In genomic region chr15:64647367-64647766, GRCh38 we compare ENCODE assay signal across 17 cellular contexts.
DNase-seq lines count a peak whose midpoint lies in the region; ATAC-seq, FAIRE-seq and TF ChIP-seq lines count a peak whose summit lies in the region.
"Had no signal": no experiment of that assay in that cellular context is flagged by ENCODE, and none has a peak within 500 bp of the region (broad histone marks: within the 10 kb centered on the region; RNA-seq: fewer than 3 reads in every experiment).

No MANE protein-coding gene starts in this region.

- no TSS peak for BruUV-seq in GM12878 (replicated peaks; lab: Mats Ljungman, UMichigan)
- BruUV-seq in Calu3 (replicated peaks; lab: Mats Ljungman, UMichigan): no TSS peak

- POLR2A ChIA-PET in GM12878 (lab: Charles Lee): interaction anchor here (0.5 to 3.0 kb wide), 4 partner anchors 9 to 221 kb away, joined by 3 to 26 read pairs (median 4); no protein-coding TSS in a partner anchor

- H3K9me3 ChIP-seq in GM12878 (replicated peaks; ENCODE audit: control insufficient read depth, insufficient read depth, low read length) (no peaks in the 10 kb centered on the region; the same call in 2 of the 3 replicates), kidney (ENCODE audit: control insufficient read depth in 1 of 2, low read length in 2 of 2) (no peaks in the 10 kb centered on the region), ovary (no peaks in the 10 kb centered on the region)
- H3K9me3 ChIP-seq: HAP-1 had no signal

- RAD21 ChIA-PET in GM12878 (lab: Charles Lee; ENCODE audit: unreplicated experiment): interaction anchor here (1.1 to 7.8 kb wide), 3 partner anchors 13 to 28 kb away, joined by 3 to 93 read pairs (median 5); no protein-coding TSS in a partner anchor

- 100% methylated on average over 1 of the region's 1 CpG for WGBS in GM12878 (ENCODE audit: insufficient coverage, insufficient replicate concordance, low lambda C conversion rate, missing lambda C conversion rate)
- 94 to 100% (median 98%) methylated on average over 1 of the region's 1 CpG for WGBS in ovary, 3 donors

- H3K4me1 Mint-ChIP-seq in Calu3 (ENCODE audit: low read depth, unreplicated experiment): peaks cover 23% of the 10 kb centered on the region

- no peak for ATAC-seq in GM12878
- ATAC-seq: CD8-positive, alpha-beta T cell had no signal

- no peaks in the 10 kb centered on the region for H4K20me1 ChIP-seq in KMS-11 (ENCODE audit: insufficient read depth)
- H4K20me1 ChIP-seq in GM12878 (ENCODE audit: control insufficient read depth, insufficient read depth): no peaks in the 10 kb centered on the region

- peaks cover 99% of the 10 kb centered on the region for H3K4me1 ChIP-seq in KMS-11 (ENCODE audit: low read depth, poor library complexity, severe bottlenecking)
- peaks cover 25% of the 10 kb centered on the region for H3K4me1 ChIP-seq in GM12878 (ENCODE audit: control insufficient read depth, insufficient read depth, low read length)
- H3K4me1 ChIP-seq in kidney (ENCODE audit: control insufficient read depth in 1 of 2, insufficient read depth in 1 of 2, low read depth in 1 of 2, low read length in 2 of 2): peaks cover 5 to 6% of the 10 kb centered on the region in 2 donors
- no peaks in the 10 kb centered on the region for H3K4me1 ChIP-seq in ovary (ENCODE audit: insufficient read depth)
- H3K4me1 ChIP-seq: HAP-1 had no signal

- DNase-seq in GM12878 (ENCODE audit: low read depth, low spot score) (no peak), kidney (no peak), ovary (no peak), Calu3 (no peak), NCI-H2171 (lab: John Stamatoyannopoulos, UW) (no peak), GM12891 (ENCODE audit: insufficient read length, low spot score) (no peak)
- DNase-seq: CD8-positive, alpha-beta T cell; DMS 273 treated with DMSO at 0.1 percent for 48 hours; DMS53; GDM1 had no signal

- TF ChIP-seq EP300 in GM12878 (IDR thresholded peaks at IDR 0.05; ENCODE audit: borderline replicate concordance in 1 of 2, control insufficient read depth in 1 of 2, low read depth in 2 of 2, low read length in 2 of 2) (no peak), ovary (IDR thresholded peaks at IDR 0.05) (no peak)

- no peaks in the 10 kb centered on the region for H3K27me3 ChIP-seq in KMS-11 (ENCODE audit: insufficient read depth, low read depth)
- no peaks in the 10 kb centered on the region for H3K27me3 ChIP-seq in GM12878 (replicated peaks in 1 of 2; ENCODE audit: control insufficient read depth in 2 of 2, insufficient read depth in 2 of 2, low read length in 1 of 2)
- H3K27me3 ChIP-seq in ovary: no peaks in the 10 kb centered on the region
- H3K27me3 ChIP-seq: BLaER1 had no signal

- SMC1A ChIA-PET in GM12878 (lab: Charles Lee; ENCODE audit: uncharacterized antibody, unreplicated experiment): interaction anchor here (0.6 to 7.4 kb wide), 10 partner anchors 9 to 467 kb away, joined by 3 to 140 read pairs (median 3); no protein-coding TSS in a partner anchor

- H3K36me3 Mint-ChIP-seq in Calu3 (ENCODE audit: insufficient read depth, unreplicated experiment): peaks cover 9% of the 10 kb centered on the region

- CTCF ChIA-PET in GM12878 (lab: Yijun Ruan, JAX) (interaction anchor here (0.7 to 4.1 kb wide), 5 partner anchors 9 to 40 kb away, joined by 3 to 24 read pairs (median 4); no protein-coding TSS in a partner anchor), Calu3 (lab: Charles Lee) (interaction anchor here (2.4 kb wide), 1 partner anchor 12 kb away, joined by 16 read pairs; no protein-coding TSS in a partner anchor)

- no peak overlapping the region for H3K4me3 Mint-ChIP-seq in Calu3 (ENCODE audit: low read depth, unreplicated experiment)
- H3K4me3 Mint-ChIP-seq: CD14-positive monocyte; CD8-positive, alpha-beta T cell had no signal

- H3K9ac ChIP-seq in KMS-11 (peak overlapping the region; percentile 46; the same call in 1 of the 2 replicates), GM12878 (ENCODE audit: control insufficient read depth, insufficient read depth, low read length) (no peak overlapping the region), kidney (ENCODE audit: low read length in 2 of 2) (no peak overlapping the region)
- H3K9ac ChIP-seq: BLaER1 had no signal

- peak; percentile 23 for FAIRE-seq in A204.1 (lab: Jason Lieb, UNC)
- FAIRE-seq in GM12878 (lab: Jason Lieb, UNC): no peak
- peak; percentile 35 for FAIRE-seq in kidney (lab: Jason Lieb, UNC)
- no peak for FAIRE-seq in GM12891 (lab: Jason Lieb, UNC)
- FAIRE-seq: GM19239 had no signal

- H3K27ac Mint-ChIP-seq in Calu3 (ENCODE audit: unreplicated experiment): no peak overlapping the region
- H3K27ac Mint-ChIP-seq: CD8-positive, alpha-beta T cell had no signal

- H3K79me2 ChIP-seq in KMS-11 (ENCODE audit: insufficient read depth, low read depth) (peaks cover 66% of the 10 kb centered on the region; the same call in 1 of the 2 replicates), GM12878 (ENCODE audit: control insufficient read depth, insufficient read depth, low read length) (peaks cover 6% of the 10 kb centered on the region)

- in situ Hi-C loops in GM12878 (cut with MboI): no loop called here

- H3K36me3 ChIP-seq in KMS-11 (ENCODE audit: insufficient read depth) (no peaks in the 10 kb centered on the region), GM12878 (ENCODE audit: control insufficient read depth in 2 of 2, insufficient read depth in 2 of 2, low read length in 1 of 2) (no peaks in the 10 kb centered on the region; a peak in 2 of 4 replicates), kidney (ENCODE audit: control insufficient read depth in 1 of 2, insufficient read depth in 2 of 2, low read length in 2 of 2) (no peaks in the 10 kb centered on the region), ovary (no peaks in the 10 kb centered on the region)
- H3K36me3 ChIP-seq: HAP-1 had no signal

- H2AFZ ChIP-seq in KMS-11 (ENCODE audit: low read depth) (no peak overlapping the region), GM12878 (ENCODE audit: control insufficient read depth, low read depth, low read length) (no peak overlapping the region)

- H3K27me3 Mint-ChIP-seq in Calu3 (ENCODE audit: unreplicated experiment): no peaks in the 10 kb centered on the region

- intact Hi-C loops in GM12878 (cut with micrococcal nuclease; ENCODE audit: unreplicated experiment): no loop called here
- intact Hi-C loops in kidney (cut with DNase I): no loop called here
- intact Hi-C loops in ovary (cut with DNase I): no loop called here
- intact Hi-C loops in Calu3 (cut with micrococcal nuclease; ENCODE audit: unreplicated experiment): no loop called here

- H3K27ac ChIP-seq in KMS-11 (peak overlapping the region; percentile 90), GM12878 (ENCODE audit: control insufficient read depth, insufficient read depth) (peak overlapping the region; percentile 69), kidney (ENCODE audit: low read depth in 2 of 2, low read length in 2 of 2) (no peak overlapping the region), ovary (no peak overlapping the region)
- H3K27ac ChIP-seq: 22Rv1, BLaER1 had no signal

- H3K4me2 ChIP-seq in KMS-11 (peak overlapping the region; percentile 99), GM12878 (ENCODE audit: control insufficient read depth, insufficient read depth) (peak overlapping the region; percentile 50; the same call in 1 of the 2 replicates)
- H3K4me2 ChIP-seq: BLaER1 had no signal

- TF ChIP-seq POLR2A in GM12878 (IDR thresholded peaks at IDR 0.05; ENCODE audit: low read depth, low read length) (no peak), ovary (IDR thresholded peaks at IDR 0.05) (no peak), GM12891 (IDR thresholded peaks at IDR 0.05; ENCODE audit: low read depth, low read length) (no peak)

- no peak for TF ChIP-seq CTCF in KMS-11 (conservative IDR thresholded peaks at IDR 0.05; ENCODE audit: low read depth, low read length)
- TF ChIP-seq CTCF in GM12878 (IDR thresholded peaks at IDR 0.05 in 2 of 3, conservative IDR thresholded peaks at IDR 0.05 in 1 of 3; ENCODE audit: control insufficient read depth in 2 of 3, extremely low read depth in 1 of 3, insufficient read depth in 1 of 3, low read depth in 3 of 3, low read length in 3 of 3): no peak
- TF ChIP-seq CTCF in kidney (IDR thresholded peaks at IDR 0.05; ENCODE audit: borderline replicate concordance, extremely low read depth, insufficient read depth): no peak
- no peak for TF ChIP-seq CTCF in ovary (IDR thresholded peaks at IDR 0.05)
- TF ChIP-seq CTCF in Calu3 (IDR thresholded peaks at IDR 0.05; ENCODE audit: unreplicated experiment): no peak

- H3K4me3 ChIP-seq in KMS-11 (IDR thresholded peaks at IDR 0.05; ENCODE audit: insufficient read depth, low read depth, low read length) (no peak overlapping the region), GM12878 (no peak overlapping the region), kidney (ENCODE audit: low read length in 2 of 2) (no peak overlapping the region), ovary (no peak overlapping the region)
- H3K4me3 ChIP-seq: BLaER1, HAP-1 had no signal

- H3K9me3 Mint-ChIP-seq in Calu3 (ENCODE audit: low read depth, unreplicated experiment): no peaks in the 10 kb centered on the region
- H3K9me3 Mint-ChIP-seq: CD14-positive monocyte; CD8-positive, alpha-beta T cell had no signal

- TF ChIP-seq RAD21 in GM12878 (IDR thresholded peaks at IDR 0.05; ENCODE audit: insufficient read depth, low read depth, low read length): no peak

TF ChIP-seq in GM12878, 131 proteins besides CTCF, POLR2A, EP300 and RAD21 (continues in another document):
- no peak for TF ChIP-seq SMARCA5 (IDR thresholded peaks at IDR 0.05)
- TF ChIP-seq ELK1 (IDR thresholded peaks at IDR 0.05; ENCODE audit: low read depth, low read length): no peak
- no peak for TF ChIP-seq LARP7 (IDR thresholded peaks at IDR 0.05)

TF ChIP-seq in GM12891, 5 proteins besides CTCF, POLR2A, EP300 and RAD21:
- no peak for TF ChIP-seq POLR2AphosphoS5 (IDR thresholded peaks at IDR 0.05; ENCODE audit: low read depth, low read length)
- TF ChIP-seq PAX5 (IDR thresholded peaks at IDR 0.05; ENCODE audit: insufficient read depth, low read length, severe bottlenecking): no peak
- no peak for TF ChIP-seq SPI1 (IDR thresholded peaks at IDR 0.05; ENCODE audit: low read depth, low read length)
- no peak for TF ChIP-seq TAF1 (IDR thresholded peaks at IDR 0.05; ENCODE audit: low read depth, low read length)
- no peak for TF ChIP-seq POU2F2 (IDR thresholded peaks at IDR 0.05; ENCODE audit: low read depth, low read length)

Comparison
In these comparisons a context has a peak if more than half of its experiments do, and no peak if none do; other contexts are left out.
1. H3K27ac ChIP-seq: peak in KMS-11 (single experiment) and GM12878 (single experiment); none in kidney (0 of 2) and ovary (0 of 2).